ENCODE assay signal across 8 cellular contexts in genomic region chr16:667780-668518, GRCh38. TPM values are rescaled to one million over a fixed set of nuclear protein-coding genes. Genes with fewer than 3 reads are reported as not detected.
DNase-seq lines count a peak whose midpoint lies in the region; ATAC-seq and TF ChIP-seq lines count a peak whose summit lies in the region.

Gene RHOT2 (plus strand): TSS chr16:668132. CDS start chr16:668200, 68 bp downstream.

- ATAC-seq in GM19043 (IDR thresholded peaks at IDR 0.05; ENCODE audit: low read depth, unreplicated experiment) (peak; percentile 91), HG03432 (IDR thresholded peaks at IDR 0.05; ENCODE audit: unreplicated experiment) (peak; percentile 83)

- TF ChIP-seq CTCF in AG09319 (IDR thresholded peaks at IDR 0.05; ENCODE audit: low read depth, low read length): peak; percentile 49

- DNase-seq in AG09319 (ENCODE audit: extremely low read depth, low read depth) (peak; percentile 60), NCI-H510A (lab: John Stamatoyannopoulos, UW) (peak; percentile 84), cerebellum (ENCODE audit: low spot score) (peak; percentile 95), kidney glomerular epithelial cell (lab: John Stamatoyannopoulos, UW) (peak; percentile 85)
- peak; percentile 90 to 91 for DNase-seq in activated CD4-positive, alpha-beta T cell treated with anti-CD3 and anti-CD28 coated beads for 24 hours (ENCODE audit: low read depth in 2 of 2)
- peak; percentile 86 to 92 for DNase-seq in stimulated activated CD4-positive, alpha-beta T cell treated with anti-CD3 and anti-CD28 coated beads, Interleukin-15, amount 100 ng/mL, for 48 hours (ENCODE audit: low read depth in 2 of 2)

RNA-seq across cellular contexts. Expression of gene RHOT2, which starts in this region (rescaled TPM):
- total RNA-seq in cerebellum: 34.8 TPM

Comparison
In these comparisons a context has a peak if more than half of its experiments do, and no peak if none do; other contexts are left out.
1. Peak in every context shown above with its lines: DNase-seq and ATAC-seq.